Comparison of ENCODE assay signal across 16 cellular contexts in the genomic region with DNA sequence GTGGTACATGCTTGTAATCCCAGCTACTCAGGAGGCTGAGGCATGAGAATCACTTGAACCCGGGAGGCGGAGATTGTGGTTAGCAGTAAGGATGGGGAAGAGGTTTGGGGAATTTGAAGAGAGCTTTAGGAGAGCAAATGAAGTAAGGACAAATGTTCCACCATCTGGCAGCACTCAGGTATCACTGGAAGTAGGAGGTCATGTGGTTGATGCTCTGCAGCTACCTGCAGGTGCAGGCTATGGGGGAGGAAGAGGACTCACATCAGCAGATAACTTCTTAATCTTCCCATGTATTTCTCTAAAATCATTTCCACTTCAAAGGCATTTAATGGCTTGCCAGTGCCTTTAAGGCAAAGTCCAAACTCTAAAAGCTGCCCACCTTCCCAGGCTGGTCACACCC. TPM values are rescaled to one million over a fixed set of nuclear protein-coding genes. Genes with fewer than 3 reads are reported as not detected.
"Had no signal": no experiment of that assay in that cellular context is flagged by ENCODE, and none has a peak within 500 bp of the region (broad histone marks: within the 10 kb centered on the region; RNA-seq: fewer than 3 reads in every experiment).

No MANE protein-coding gene starts in this region.

- H3K36me3 ChIP-seq: right atrium auricular region had no signal

- H3K36me3 Mint-ChIP-seq: activated naive CD4-positive, alpha-beta T cell treated with anti-CD3 and anti-CD28 coated beads, Interleukin-2, amount 50 U/mL, for 24 hours; brain; naive thymus-derived CD8-positive, alpha-beta T cell; stimulated activated naive B cell treated with anti-CD40 and anti-IgM and Interleukin-4, amounts not matched to agents 10 μg/mL and 1 μg/mL and 100 μg/mL, for 72 hours; type B pancreatic cell; WTC11 had no signal

- ATAC-seq: naive thymus-derived CD8-positive, alpha-beta T cell; stimulated activated naive B cell treated with anti-CD40 and anti-IgM and Interleukin-4, amounts not matched to agents 10 μg/mL and 1 μg/mL and 100 μg/mL, for 72 hours; WTC11 had no signal

- H3K9me3 Mint-ChIP-seq: activated naive CD4-positive, alpha-beta T cell treated with anti-CD3 and anti-CD28 coated beads, Interleukin-2, amount 50 U/mL, for 24 hours; brain; naive thymus-derived CD8-positive, alpha-beta T cell; T-helper 1 cell treated with Interleukin-12 subunit alpha and Interleukin-12 subunit beta and Interleukin-4 antibody, amounts not matched to agents 30 μg/mL and 1 μg/mL, for 36 hours; type B pancreatic cell; WTC11 had no signal

- H3K27me3 ChIP-seq: right atrium auricular region had no signal

- H3K4me3 Mint-ChIP-seq: activated naive CD4-positive, alpha-beta T cell treated with anti-CD3 and anti-CD28 coated beads, Interleukin-2, amount 50 U/mL, for 24 hours; brain; immature natural killer cell; stimulated activated naive B cell treated with anti-CD40 and anti-IgM and Interleukin-4, amounts not matched to agents 10 μg/mL and 1 μg/mL and 100 μg/mL, for 72 hours; T-helper 1 cell treated with Interleukin-12 subunit alpha and Interleukin-12 subunit beta and Interleukin-4 antibody, amounts not matched to agents 30 μg/mL and 1 μg/mL, for 36 hours; type B pancreatic cell; WTC11 had no signal

- H3K4me1 Mint-ChIP-seq: brain had no signal

- H3K27me3 Mint-ChIP-seq: activated naive CD4-positive, alpha-beta T cell treated with anti-CD3 and anti-CD28 coated beads, Interleukin-2, amount 50 U/mL, for 24 hours; brain; naive thymus-derived CD8-positive, alpha-beta T cell; stimulated activated naive B cell treated with anti-CD40 and anti-IgM and Interleukin-4, amounts not matched to agents 10 μg/mL and 1 μg/mL and 100 μg/mL, for 72 hours; type B pancreatic cell had no signal

- H3K9me3 ChIP-seq: right atrium auricular region had no signal

- H3K27ac ChIP-seq: right atrium auricular region had no signal

- H3K4me3 ChIP-seq: right atrium auricular region had no signal

- H3K27ac Mint-ChIP-seq: activated naive CD4-positive, alpha-beta T cell treated with anti-CD3 and anti-CD28 coated beads, Interleukin-2, amount 50 U/mL, for 24 hours; stimulated activated naive B cell treated with anti-CD40 and anti-IgM and Interleukin-4, amounts not matched to agents 10 μg/mL and 1 μg/mL and 100 μg/mL, for 72 hours; T-helper 1 cell treated with Interleukin-12 subunit alpha and Interleukin-12 subunit beta and Interleukin-4 antibody, amounts not matched to agents 30 μg/mL and 1 μg/mL, for 36 hours; type B pancreatic cell; WTC11 had no signal

- H3K4me1 ChIP-seq: right atrium auricular region had no signal

- DNase-seq: activated CD4-positive, alpha-beta T cell treated with anti-CD3 and anti-CD28 coated beads for 48 hours; amygdala; cerebellar nuclear complex; dermis blood vessel endothelial cell; immature natural killer cell; naive thymus-derived CD8-positive, alpha-beta T cell; stimulated activated naive B cell treated with anti-CD40 and anti-IgM and Interleukin-4, amounts not matched to agents 10 μg/mL and 1 μg/mL and 100 μg/mL, for 72 hours had no signal

RNA-seq across cellular contexts. Expression of a gene that starts 8.0 kb away (rescaled TPM):
- total RNA-seq: activated CD8-positive, alpha-beta memory T cell treated with anti-CD3 and anti-CD28 coated beads for 36 hours; glomerular endothelial cell; lung microvascular endothelial cell; right atrium auricular region; WTC11 had no signal

RNA-seq across cellular contexts. Expression of a gene that starts 41.9 kb away (rescaled TPM):
- total RNA-seq: glomerular endothelial cell, lung microvascular endothelial cell had no signal
